ENCODE assay signal across 8 cellular contexts in genomic region chr1:218361298-218362065, GRCh38. TPM values are rescaled to one million over a fixed set of nuclear protein-coding genes. Genes with fewer than 3 reads are reported as not detected.
A peak's percentile ranks its signal among the peaks of the same experiment; 100 is the strongest.
DNase-seq lines count a peak whose midpoint lies in the region; ATAC-seq and TF ChIP-seq lines count a peak whose summit lies in the region.

No MANE protein-coding gene starts in this region.

- no TSS peak for BruUV-seq in PC-3 (replicated peaks; lab: Mats Ljungman, UMichigan)

- no peak overlapping the region for H3K27ac Mint-ChIP-seq in T-cell

- H3K36me3 ChIP-seq in PC-3 (ENCODE audit: low read depth, low read length) (peaks cover 52% of the 10 kb centered on the region), suprapubic skin (no peaks in the 10 kb centered on the region)

- CTCF ChIA-PET in PC-3 (lab: Charles Lee): interaction anchor here (0.7 kb wide), 1 partner anchor 93 kb away, joined by 3 read pairs; no protein-coding TSS in a partner anchor
- CTCF ChIA-PET in T-cell (lab: Charles Lee): no interaction called here

- no peaks in the 10 kb centered on the region for H3K4me1 Mint-ChIP-seq in T-cell

- H3K36me3 Mint-ChIP-seq in T-cell: no peaks in the 10 kb centered on the region

- no peak for TF ChIP-seq POLR2A in suprapubic skin (IDR thresholded peaks at IDR 0.05)

- TF ChIP-seq CTCF in GM13977 (IDR thresholded peaks at IDR 0.05; ENCODE audit: extremely low read depth, insufficient read depth, missing control alignments): peak; percentile 38
- TF ChIP-seq CTCF in PC-3 (conservative IDR thresholded peaks at IDR 0.05; ENCODE audit: low read depth, low read length): peak; percentile 94
- peak; percentile 66 for TF ChIP-seq CTCF in foreskin fibroblast (IDR thresholded peaks at IDR 0.05; ENCODE audit: low read depth, low read length)
- TF ChIP-seq CTCF in suprapubic skin (IDR thresholded peaks at IDR 0.05): no peak

- H3K27ac ChIP-seq in PC-3 (ENCODE audit: low read length) (peak overlapping the region; percentile 15), suprapubic skin (no peak overlapping the region)

- POLR2A ChIA-PET in PC-3 (lab: Charles Lee; ENCODE audit: unreplicated experiment) (interaction anchor here (0.7 kb wide), 1 partner anchor 136 kb away, joined by 4 read pairs; no protein-coding TSS in a partner anchor), T-cell (lab: Charles Lee) (no interaction called here)

- peaks cover 99% of the 10 kb centered on the region for H3K79me2 ChIP-seq in PC-3 (ENCODE audit: low read length)

- intact Hi-C loops in PC-3 (cut with micrococcal nuclease): loop anchor here (1.0 to 5.0 kb wide), 7 partner anchors 76 to 706 kb away; no protein-coding TSS in a partner anchor

- no peak for TF ChIP-seq EP300 in suprapubic skin (IDR thresholded peaks at IDR 0.05)

- no peak overlapping the region for H2AFZ ChIP-seq in PC-3 (ENCODE audit: low read length)

- H3K9me3 ChIP-seq in PC-3 (ENCODE audit: low read length) (no peaks in the 10 kb centered on the region), suprapubic skin (no peaks in the 10 kb centered on the region)

- peaks cover 9% of the 10 kb centered on the region; the same call in 1 of the 2 replicates for H4K20me1 ChIP-seq in PC-3 (ENCODE audit: low read length)

- no peaks in the 10 kb centered on the region for H3F3A ChIP-seq in PC-3 (ENCODE audit: low read length, unreplicated experiment)

- H3K4me2 ChIP-seq in PC-3 (ENCODE audit: low read length): no peak overlapping the region

- no peaks in the 10 kb centered on the region for H3K9me2 ChIP-seq in PC-3 (replicated peaks; ENCODE audit: low read length)

- WGBS in suprapubic skin: 74% methylated on average over 7 of the region's 7 CpGs

- ATAC-seq in PC-3 (peak; percentile 78), T-cell (replicated peaks in 1 of 4) (no peak)

- in situ Hi-C loops in GM13977 (cut with MboI; ENCODE audit: low pct_unique_long_range_greater_than_20kb, low sequenced_read_pairs, unreplicated experiment): no loop called here

- H3K27me3 ChIP-seq in PC-3 (ENCODE audit: low read length) (no peaks in the 10 kb centered on the region), suprapubic skin (no peaks in the 10 kb centered on the region)

- peak; percentile 64 for DNase-seq in A172 (ENCODE audit: low spot score)
- no peak for DNase-seq in GM13977 (ENCODE audit: low spot score)
- peak; percentile 71 for DNase-seq in PC-3
- DNase-seq in foreskin fibroblast: peak; percentile 51 to 79
- DNase-seq in suprapubic skin (ENCODE audit: low spot score in 2 of 2): no peak
- no peak for DNase-seq in stimulated activated naive CD4-positive, alpha-beta T cell treated with Interleukin-2 at 50 U/mL for 16 hours (lab: John Stamatoyannopoulos, UW)
- no peak for DNase-seq in activated effector memory CD4-positive, alpha-beta T cell treated with Interleukin-2 at 50 U/mL for 16 hours
- DNase-seq in T-cell: no peak

- no peaks in the 10 kb centered on the region for H3K9me3 Mint-ChIP-seq in T-cell

- no peak overlapping the region for H3K4me3 ChIP-seq in PC-3 (ENCODE audit: low read length)
- no peak overlapping the region for H3K4me3 ChIP-seq in foreskin fibroblast (ENCODE audit: low read depth in 1 of 2, low read length in 2 of 2)
- H3K4me3 ChIP-seq in suprapubic skin: no peak overlapping the region

- H3K9ac ChIP-seq in PC-3 (ENCODE audit: low read length): no peak overlapping the region; the same call in 1 of the 2 replicates

- H3K4me1 ChIP-seq in PC-3 (ENCODE audit: insufficient read depth, low read length) (peaks cover 11% of the 10 kb centered on the region; the same call in 1 of the 2 replicates), suprapubic skin (peaks cover 19% of the 10 kb centered on the region)

- no peak overlapping the region for H3K4me3 Mint-ChIP-seq in T-cell

- no peaks in the 10 kb centered on the region for H3K27me3 Mint-ChIP-seq in T-cell

RNA-seq across cellular contexts. Expression of gene TGFB2, which starts 16.3 kb away (rescaled TPM):
- total RNA-seq in A172 (2014; rRNA removed; shearing (Covaris generic)): 65.5 and 87.6 TPM in 2 replicates
- total RNA-seq in PC-3 (2014; rRNA removed): 38.7 and 50.3 TPM in 2 replicates
- 1 to 10 TPM in 3 of 4 donors, under 1 TPM in 1; 0.60 to 3.9 (median 3.0) TPM for total RNA-seq in suprapubic skin
- total RNA-seq in T-cell: under 1 TPM in 3 of 5 donors, not detected in 2; 0.06 to 0.23 (median 0.23) TPM

Comparison
In these comparisons a context has a peak if more than half of its experiments do, and no peak if none do; other contexts are left out.
1. DNase-seq: peak in A172 (single experiment), PC-3 (single experiment) and foreskin fibroblast (2 of 2); none in GM13977 (single experiment), suprapubic skin (0 of 2), stimulated activated naive CD4-positive, alpha-beta T cell treated with Interleukin-2 at 50 U/mL for 16 hours (single experiment), activated effector memory CD4-positive, alpha-beta T cell treated with Interleukin-2 at 50 U/mL for 16 hours (single experiment) and T-cell (0 of 34).
2. CTCF ChIP-seq: peak in GM13977 (single experiment), PC-3 (single experiment) and foreskin fibroblast (single experiment); none in suprapubic skin (0 of 2).